16 cellular contexts compared by ENCODE assay signal in genomic region chr12:107581616-107582015, GRCh38.
DNase-seq lines count a peak whose midpoint lies in the region; ATAC-seq and TF ChIP-seq lines count a peak whose summit lies in the region.
"Had no signal": no experiment of that assay in that cellular context is flagged by ENCODE, and none has a peak within 500 bp of the region (broad histone marks: within the 10 kb centered on the region; RNA-seq: fewer than 3 reads in every experiment).

No MANE protein-coding gene starts in this region.

- DNase-seq in left ventricle myocardium inferior: no peak
- no peak for DNase-seq in Right ventricle myocardium superior
- DNase-seq in foreskin keratinocyte: no peak
- DNase-seq in nephron progenitor cell: no peak
- no peak for DNase-seq in vagina (ENCODE audit: extremely low spot score in 2 of 2)
- DNase-seq in stimulated activated CD4-positive, alpha-beta T cell treated with anti-CD3 and anti-CD28 coated beads, Interleukin-2, amount 100 ng/mL, for 24 hours: no peak
- no peak for DNase-seq in CD1c-positive myeloid dendritic cell (ENCODE audit: extremely low spot score)
- DNase-seq: activated naive CD4-positive, alpha-beta T cell treated with anti-CD3 and anti-CD28 coated beads for 36 hours; C1 segment of cervical spinal cord; HCEC 1CT; NK-92 treated with Interleukin-12 subunit alpha and Interleukin-12 subunit beta, amount 100 ng/mL, for 24 hours; stimulated activated naive CD4-positive, alpha-beta T cell treated with Interleukin-2 at 50 U/mL for 16 hours; upper lobe of right lung had no signal

- no peak for TF ChIP-seq POLR2A in vagina (IDR thresholded peaks at IDR 0.05)

- TF ChIP-seq CTCF in left ventricle myocardium inferior (IDR thresholded peaks at IDR 0.05; ENCODE audit: borderline replicate concordance): no peak
- TF ChIP-seq CTCF in foreskin keratinocyte (conservative IDR thresholded peaks at IDR 0.05): no peak
- no peak for TF ChIP-seq CTCF in nephron progenitor cell (IDR thresholded peaks at IDR 0.05)
- no peak for TF ChIP-seq CTCF in vagina (IDR thresholded peaks at IDR 0.05)

- H3K27me3 Mint-ChIP-seq in nephron progenitor cell (ENCODE audit: low read depth, poor library complexity): peaks cover 77% of the 10 kb centered on the region
- H3K27me3 Mint-ChIP-seq: dendritic cell treated with granulocyte-macrophage colony-stimulating factor and Interleukin-4, amounts not matched to agents 40 ng/mL and 50 ng/mL, for 4 days had no signal

- H3K9me3 ChIP-seq in left ventricle myocardium inferior (replicated peaks) (no peaks in the 10 kb centered on the region), vagina (no peaks in the 10 kb centered on the region)
- H3K9me3 ChIP-seq: esophagus muscularis mucosa, upper lobe of right lung had no signal

- H3K27ac ChIP-seq in left ventricle myocardium inferior (replicated peaks) (no peak overlapping the region), foreskin keratinocyte (no peak overlapping the region), vagina (no peak overlapping the region)
- H3K27ac ChIP-seq: esophagus muscularis mucosa, upper lobe of right lung had no signal

- H3K27ac Mint-ChIP-seq in nephron progenitor cell: no peak overlapping the region
- H3K27ac Mint-ChIP-seq: activated naive CD4-positive, alpha-beta T cell treated with anti-CD3 and anti-CD28 coated beads for 36 hours; dendritic cell treated with granulocyte-macrophage colony-stimulating factor and Interleukin-4, amounts not matched to agents 40 ng/mL and 50 ng/mL, for 4 days had no signal

- ATAC-seq in Right ventricle myocardium superior (ENCODE audit: poor library complexity) (no peak), foreskin keratinocyte (peak; percentile 32), GM21528 (IDR thresholded peaks at IDR 0.05; ENCODE audit: low FRiP score, unreplicated experiment) (no peak)

- intact Hi-C loops in left ventricle myocardium inferior (cut with micrococcal nuclease): no loop called here
- intact Hi-C loops in Right ventricle myocardium superior (cut with DNase I): no loop called here
- intact Hi-C loops in vagina (cut with DNase I): no loop called here

- peaks cover 34% of the 10 kb centered on the region for H3K4me1 Mint-ChIP-seq in nephron progenitor cell

- H3K36me3 ChIP-seq in left ventricle myocardium inferior: no peaks in the 10 kb centered on the region
- H3K36me3 ChIP-seq in vagina: no peaks in the 10 kb centered on the region
- H3K36me3 ChIP-seq: esophagus muscularis mucosa, upper lobe of right lung had no signal

- peaks cover under 1% of the 10 kb centered on the region for H3K9me3 Mint-ChIP-seq in nephron progenitor cell
- H3K9me3 Mint-ChIP-seq: dendritic cell treated with granulocyte-macrophage colony-stimulating factor and Interleukin-4, amounts not matched to agents 40 ng/mL and 50 ng/mL, for 4 days had no signal

- peak overlapping the region; percentile 54 for H3K4me3 ChIP-seq in left ventricle myocardium inferior
- peak overlapping the region; percentile 12 to 24 for H3K4me3 ChIP-seq in vagina
- H3K4me3 ChIP-seq: upper lobe of right lung had no signal

- H3K36me3 Mint-ChIP-seq in nephron progenitor cell (ENCODE audit: low read depth): peaks cover 2% of the 10 kb centered on the region

- H3K4me1 ChIP-seq in left ventricle myocardium inferior (peaks cover 8% of the 10 kb centered on the region), foreskin keratinocyte (peaks cover 6% of the 10 kb centered on the region), vagina (no peaks in the 10 kb centered on the region)
- H3K4me1 ChIP-seq: upper lobe of right lung had no signal

- H3K4me3 Mint-ChIP-seq in nephron progenitor cell: peak overlapping the region; percentile 73
- H3K4me3 Mint-ChIP-seq: activated naive CD4-positive, alpha-beta T cell treated with anti-CD3 and anti-CD28 coated beads for 36 hours; dendritic cell treated with granulocyte-macrophage colony-stimulating factor and Interleukin-4, amounts not matched to agents 40 ng/mL and 50 ng/mL, for 4 days had no signal

- H3K27me3 ChIP-seq in left ventricle myocardium inferior (ENCODE audit: low read depth) (peaks cover 33% of the 10 kb centered on the region), foreskin keratinocyte (peaks cover 10% of the 10 kb centered on the region), vagina (no peaks in the 10 kb centered on the region)
- H3K27me3 ChIP-seq: upper lobe of right lung had no signal
